In the genomic region with DNA sequence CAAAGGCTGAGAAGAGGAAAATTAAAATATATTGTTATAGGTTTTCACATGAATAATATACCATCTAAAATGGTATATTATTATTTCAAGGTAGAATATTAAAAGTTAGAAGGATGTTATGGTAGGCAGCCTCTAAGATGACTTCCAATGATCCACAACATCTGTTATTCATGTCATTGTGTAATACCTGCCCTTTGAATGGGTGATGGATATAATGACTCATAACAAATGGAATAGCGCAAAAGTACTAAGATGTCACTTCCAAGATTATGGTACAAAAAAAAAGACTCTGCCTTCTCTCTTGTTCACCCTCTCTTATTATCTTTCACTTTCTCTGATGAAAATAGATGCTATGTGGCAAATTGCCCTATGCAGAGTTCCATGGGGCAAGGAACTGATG, we compare ENCODE assay signal across 21 cellular contexts. TPM values are rescaled to one million over a fixed set of nuclear protein-coding genes. Genes with fewer than 3 reads are reported as not detected.
"Had no signal": no experiment of that assay in that cellular context is flagged by ENCODE, and none has a peak within 500 bp of the region (broad histone marks: within the 10 kb centered on the region; RNA-seq: fewer than 3 reads in every experiment).

No MANE protein-coding gene starts in this region.

- H3K27me3 Mint-ChIP-seq: naive B cell; stimulated activated naive CD8-positive, alpha-beta T cell treated with anti-CD3 and anti-CD28 coated beads, Interleukin-15, amount 100 ng/mL, for 72 hours had no signal

- H3K79me2 ChIP-seq: parathyroid adenoma had no signal

- DNase-seq: effector CD4-positive, alpha-beta T cell; endodermal cell; foreskin keratinocyte; mesendoderm; naive B cell; occipital lobe; retina; right lobe of liver; spleen; stimulated activated CD4-positive, alpha-beta T cell treated with anti-CD3 and anti-CD28 coated beads, Interleukin-15, amount 100 ng/mL, for 24 hours; stimulated activated CD4-positive, alpha-beta T cell treated with anti-CD3 and anti-CD28 coated beads, Interleukin-1b, Interleukin-23, amount 100 ng/mL, for 48 hours; stimulated activated CD4-positive, alpha-beta T cell treated with anti-CD3 and anti-CD28 coated beads, Interleukin-4, amount 100 ng/mL, for 4 hours; stimulated activated naive B cell treated with anti-CD40 and anti-IgM and Interleukin-4, amounts not matched to agents 10 μg/mL and 1 μg/mL and 100 μg/mL, for 72 hours; stimulated activated naive CD8-positive, alpha-beta T cell treated with anti-CD3 and anti-CD28 coated beads, Interleukin-15, amount 100 ng/mL, for 72 hours; testis had no signal

- H3K27ac ChIP-seq: coronary artery, foreskin keratinocyte, parathyroid adenoma, prostate gland, right lobe of liver, spleen, testis, tibial nerve had no signal

- H3K9ac ChIP-seq: parathyroid adenoma had no signal

- H2AFZ ChIP-seq: parathyroid adenoma had no signal

- H3K36me3 ChIP-seq: prostate gland, right lobe of liver, spleen, tibial nerve had no signal

- H3K27me3 ChIP-seq: foreskin keratinocyte, spleen, testis had no signal

- H3K4me3 ChIP-seq: coronary artery, prostate gland, right lobe of liver, spleen, testis, tibial nerve had no signal

- H3K9me3 ChIP-seq: prostate gland, right lobe of liver, spleen, testis, tibial nerve had no signal

- H3K4me1 ChIP-seq: foreskin keratinocyte, parathyroid adenoma, prostate gland, right lobe of liver, spleen, testis, tibial nerve had no signal

- H3K4me3 Mint-ChIP-seq: endodermal cell; naive B cell; nephron; stimulated activated naive B cell treated with anti-CD40 and anti-IgM and Interleukin-4, amounts not matched to agents 10 μg/mL and 1 μg/mL and 100 μg/mL, for 72 hours; stimulated activated naive CD8-positive, alpha-beta T cell treated with anti-CD3 and anti-CD28 coated beads, Interleukin-15, amount 100 ng/mL, for 72 hours had no signal

- H3K27ac Mint-ChIP-seq: endodermal cell; naive B cell; nephron; stimulated activated naive B cell treated with anti-CD40 and anti-IgM and Interleukin-4, amounts not matched to agents 10 μg/mL and 1 μg/mL and 100 μg/mL, for 72 hours; stimulated activated naive CD8-positive, alpha-beta T cell treated with anti-CD3 and anti-CD28 coated beads, Interleukin-15, amount 100 ng/mL, for 72 hours had no signal

- H3K36me3 Mint-ChIP-seq: naive B cell; stimulated activated naive B cell treated with anti-CD40 and anti-IgM and Interleukin-4, amounts not matched to agents 10 μg/mL and 1 μg/mL and 100 μg/mL, for 72 hours had no signal

- ATAC-seq: foreskin keratinocyte; right lobe of liver; stimulated activated naive B cell treated with anti-CD40 and anti-IgM and Interleukin-4, amounts not matched to agents 10 μg/mL and 1 μg/mL and 100 μg/mL, for 72 hours; stimulated activated naive CD8-positive, alpha-beta T cell treated with anti-CD3 and anti-CD28 coated beads, Interleukin-15, amount 100 ng/mL, for 72 hours had no signal

- H3K9me3 Mint-ChIP-seq: endodermal cell; stimulated activated naive B cell treated with anti-CD40 and anti-IgM and Interleukin-4, amounts not matched to agents 10 μg/mL and 1 μg/mL and 100 μg/mL, for 72 hours; stimulated activated naive CD8-positive, alpha-beta T cell treated with anti-CD3 and anti-CD28 coated beads, Interleukin-15, amount 100 ng/mL, for 72 hours had no signal

- H3K4me1 Mint-ChIP-seq: naive B cell; nephron; stimulated activated naive B cell treated with anti-CD40 and anti-IgM and Interleukin-4, amounts not matched to agents 10 μg/mL and 1 μg/mL and 100 μg/mL, for 72 hours; stimulated activated naive CD8-positive, alpha-beta T cell treated with anti-CD3 and anti-CD28 coated beads, Interleukin-15, amount 100 ng/mL, for 72 hours had no signal

RNA-seq across cellular contexts. Expression of a gene that starts 57.8 kb away (rescaled TPM):
- total RNA-seq: lung microvascular endothelial cell had no signal
